Comparison of ENCODE assay signal across 1 cellular context in the genomic region with DNA sequence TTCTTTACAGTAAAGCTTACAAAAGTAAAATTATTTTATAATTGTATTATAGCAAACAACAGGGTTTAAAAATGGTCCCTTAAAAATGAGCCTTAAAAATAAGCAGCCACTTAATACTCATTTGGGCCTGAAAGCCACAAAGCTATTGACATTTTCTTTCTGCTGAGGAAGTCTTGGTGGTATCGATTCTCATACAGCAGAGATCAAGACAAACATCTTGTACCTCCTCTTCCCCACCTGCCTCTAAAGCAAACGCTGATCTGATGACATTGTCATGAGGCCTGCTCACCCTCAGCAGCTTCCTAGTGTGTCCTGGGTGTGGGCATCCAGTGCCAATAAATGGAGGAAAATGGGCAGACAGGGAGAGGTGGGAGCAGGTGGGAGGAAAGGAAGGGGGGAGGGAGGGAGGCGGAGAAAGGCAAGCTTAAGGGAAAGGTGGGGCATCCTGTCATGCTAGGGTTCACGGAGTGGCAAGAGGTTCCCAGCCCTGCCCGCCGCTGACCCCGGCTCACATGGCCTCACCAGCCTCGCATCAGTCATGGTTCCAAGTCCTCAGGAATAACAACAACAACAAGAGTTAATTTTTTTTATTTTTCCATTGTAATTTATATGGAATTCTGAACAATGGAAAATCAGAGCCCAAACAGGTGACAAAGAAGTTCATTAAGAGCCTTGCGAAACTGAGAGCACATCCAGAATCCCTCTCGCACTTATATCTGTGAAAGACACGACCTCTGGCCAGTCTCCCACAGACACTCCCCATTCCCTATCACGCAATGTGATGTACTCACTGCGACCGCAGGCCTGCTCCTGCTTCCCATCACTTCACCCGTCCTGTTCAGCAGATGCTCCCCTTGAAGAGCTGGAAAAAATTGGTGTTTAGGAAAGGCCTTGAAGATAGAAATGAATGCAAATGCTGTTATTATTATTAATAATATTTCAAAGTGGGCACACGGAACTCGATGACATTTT.
TF ChIP-seq lines count a peak whose summit lies in the region.

No MANE protein-coding gene starts in this region.

TF ChIP-seq in GM12891, 5 proteins besides CTCF, POLR2A, EP300 and RAD21:
- TF ChIP-seq POU2F2 (IDR thresholded peaks at IDR 0.05; ENCODE audit: low read depth, low read length) (no peak), SPI1 (IDR thresholded peaks at IDR 0.05; ENCODE audit: low read depth, low read length) (peak; percentile 41; the same call in 1 of the 2 replicates), PAX5 (IDR thresholded peaks at IDR 0.05; ENCODE audit: insufficient read depth, low read length, severe bottlenecking) (no peak)
